1 cellular context compared by ENCODE assay signal in genomic region chr4:139918591-139918990, GRCh38.
TF ChIP-seq lines count a peak whose summit lies in the region.

No MANE protein-coding gene starts in this region.

TF ChIP-seq in IMR-90, 13 proteins besides CTCF, POLR2A, EP300 and RAD21:
- no peak for TF ChIP-seq MAFK (IDR thresholded peaks at IDR 0.05; ENCODE audit: low read depth, low read length)
- TF ChIP-seq BHLHE40 (IDR thresholded peaks at IDR 0.05; ENCODE audit: low read depth, low read length) = no peak; the same call in 1 of the 2 replicates
- no peak for TF ChIP-seq CHD1 (IDR thresholded peaks at IDR 0.05; ENCODE audit: low read depth, low read length)
- peak; percentile 36 for TF ChIP-seq RCOR1 (IDR thresholded peaks at IDR 0.05; ENCODE audit: insufficient replicate concordance, low read length)
- TF ChIP-seq USF2 (IDR thresholded peaks at IDR 0.05; ENCODE audit: low read depth, low read length) = peak; percentile 19; the same call in 1 of the 2 replicates
- no peak for TF ChIP-seq SMC3 (IDR thresholded peaks at IDR 0.05; ENCODE audit: low read depth, low read length)
- TF ChIP-seq CEBPB (IDR thresholded peaks at IDR 0.05; ENCODE audit: low read depth, low read length) = no peak
- no peak for TF ChIP-seq NFE2L2 (IDR thresholded peaks at IDR 0.05; ENCODE audit: low read depth, low read length)
